ENCODE assay signal across 24 cellular contexts in the genomic region with DNA sequence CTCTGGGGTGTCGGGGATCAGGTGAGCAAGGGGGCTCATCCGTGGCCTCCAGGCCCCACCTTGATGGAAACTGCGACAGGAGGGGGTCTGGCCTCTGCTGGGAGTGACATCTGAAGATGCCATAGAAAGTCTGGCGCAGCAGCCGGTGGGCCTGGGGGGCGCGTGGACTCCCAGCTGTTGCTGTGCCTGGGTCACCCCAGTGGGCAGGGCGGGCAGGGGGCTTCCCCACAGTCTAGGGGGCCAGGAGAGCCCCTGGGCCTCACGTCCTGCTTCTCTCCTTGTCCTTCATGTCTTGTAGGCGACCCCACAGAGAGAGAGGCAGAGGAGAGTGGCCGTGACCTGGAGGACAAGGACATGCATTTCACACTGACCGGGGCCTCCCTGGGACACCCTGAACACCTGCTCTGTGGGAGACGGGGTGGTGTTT.
"Had no signal": no experiment of that assay in that cellular context is flagged by ENCODE, and none has a peak within 500 bp of the region (broad histone marks: within the 10 kb centered on the region; RNA-seq: fewer than 3 reads in every experiment).

No MANE protein-coding gene starts in this region.

- H3K9me3 Mint-ChIP-seq: naive thymus-derived CD8-positive, alpha-beta T cell; nephron; neural crest cell; stimulated activated naive CD8-positive, alpha-beta T cell treated with anti-CD3 and anti-CD28 coated beads, Interleukin-15, Interleukin-2, amounts not matched to agents 100 ng/mL and 50 ng/mL, for 24 hours; type B pancreatic cell had no signal

- H3K27me3 Mint-ChIP-seq: stimulated activated naive B cell treated with anti-CD40 and anti-IgM and Interleukin-4, amounts not matched to agents 10 μg/mL and 1 μg/mL and 100 μg/mL, for 72 hours; stimulated activated naive CD8-positive, alpha-beta T cell treated with anti-CD3 and anti-CD28 coated beads, Interleukin-15, Interleukin-2, amounts not matched to agents 100 ng/mL and 50 ng/mL, for 24 hours; type B pancreatic cell had no signal

- H3K36me3 ChIP-seq: left lung, neutrophil, right lobe of liver, tibial nerve, vagina had no signal

- H3K4me1 Mint-ChIP-seq: stimulated activated naive B cell treated with anti-CD40 and anti-IgM and Interleukin-4, amounts not matched to agents 10 μg/mL and 1 μg/mL and 100 μg/mL, for 72 hours had no signal

- H3K9me3 ChIP-seq: left lung, neutrophil, psoas muscle, right lobe of liver, vagina had no signal

- H3K36me3 Mint-ChIP-seq: memory B cell; naive thymus-derived CD8-positive, alpha-beta T cell; stimulated activated naive B cell treated with anti-CD40 and anti-IgM and Interleukin-4, amounts not matched to agents 10 μg/mL and 1 μg/mL and 100 μg/mL, for 72 hours; type B pancreatic cell had no signal

- H3K4me3 ChIP-seq: left lung, psoas muscle, right lobe of liver, smooth muscle cell, tibial nerve, vagina had no signal

- ATAC-seq: left colon; left lung; naive thymus-derived CD8-positive, alpha-beta T cell; psoas muscle; right lobe of liver; stimulated activated naive B cell treated with anti-CD40 and anti-IgM and Interleukin-4, amounts not matched to agents 10 μg/mL and 1 μg/mL and 100 μg/mL, for 72 hours had no signal

- H3K27me3 ChIP-seq: neutrophil, right lobe of liver, tibial nerve, vagina had no signal

- H3K4me3 Mint-ChIP-seq: memory B cell; naive thymus-derived CD8-positive, alpha-beta T cell; nephron; neural crest cell; stimulated activated naive B cell treated with anti-CD40 and anti-IgM and Interleukin-4, amounts not matched to agents 10 μg/mL and 1 μg/mL and 100 μg/mL, for 72 hours; stimulated activated naive CD8-positive, alpha-beta T cell treated with anti-CD3 and anti-CD28 coated beads, Interleukin-15, Interleukin-2, amounts not matched to agents 100 ng/mL and 50 ng/mL, for 24 hours; type B pancreatic cell had no signal

- H3K27ac ChIP-seq: left lung, neutrophil, parathyroid adenoma, psoas muscle, right lobe of liver, tibial nerve, vagina had no signal

- DNase-seq: head of caudate nucleus; hippocampal formation; left colon; occipital lobe; psoas muscle; stimulated activated CD4-positive, alpha-beta T cell treated with anti-CD3 and anti-CD28 coated beads, Interleukin-12 subunit alpha, Interleukin-12 subunit beta, amount 100 ng/mL, for 4 hours; stimulated activated CD4-positive, alpha-beta T cell treated with anti-CD3 and anti-CD28 coated beads, Interleukin-15, amount 100 ng/mL, for 24 hours; stimulated activated CD4-positive, alpha-beta T cell treated with anti-CD3 and anti-CD28 coated beads, Interleukin-2, amount 100 ng/mL, for 24 hours; stimulated activated CD4-positive, alpha-beta T cell treated with anti-CD3 and anti-CD28 coated beads, Interleukin-4, amount 100 ng/mL, for 1 hour; stimulated activated naive B cell treated with anti-CD40 and anti-IgM and Interleukin-4, amounts not matched to agents 10 μg/mL and 1 μg/mL and 100 μg/mL, for 72 hours; substantia nigra had no signal

- H3K4me1 ChIP-seq: left lung, parathyroid adenoma, psoas muscle, right lobe of liver, vagina had no signal

- H3K27ac Mint-ChIP-seq: memory B cell; nephron; stimulated activated naive B cell treated with anti-CD40 and anti-IgM and Interleukin-4, amounts not matched to agents 10 μg/mL and 1 μg/mL and 100 μg/mL, for 72 hours; stimulated activated naive CD8-positive, alpha-beta T cell treated with anti-CD3 and anti-CD28 coated beads, Interleukin-15, Interleukin-2, amounts not matched to agents 100 ng/mL and 50 ng/mL, for 24 hours; type B pancreatic cell had no signal
